ENCODE assay signal across 16 cellular contexts in genomic region chr11:93199616-93200015, GRCh38. TPM values are rescaled to one million over a fixed set of nuclear protein-coding genes. Genes with fewer than 3 reads are reported as not detected.
DNase-seq lines count a peak whose midpoint lies in the region; ATAC-seq and TF ChIP-seq lines count a peak whose summit lies in the region.
"Had no signal": no experiment of that assay in that cellular context is flagged by ENCODE, and none has a peak within 500 bp of the region (broad histone marks: within the 10 kb centered on the region; RNA-seq: fewer than 3 reads in every experiment).

No MANE protein-coding gene starts in this region.

- TF ChIP-seq CTCF in activated B cell treated with CpG ODN at 0.5 μM for 24 hours (IDR thresholded peaks at IDR 0.05) (no peak), GM13977 (IDR thresholded peaks at IDR 0.05; ENCODE audit: extremely low read depth, insufficient read depth, missing control alignments) (no peak)

- DNase-seq in AML-193 (lab: John Stamatoyannopoulos, UW) (peak; percentile 75 to 86), NOMO-1 treated with DMSO at 0.1 percent for 48 hours (lab: John Stamatoyannopoulos, UW; ENCODE audit: unreplicated experiment) (peak; percentile 90), activated B cell treated with CpG ODN at 0.5 μM for 24 hours (no peak), GM13977 (ENCODE audit: low spot score) (no peak), posterior cingulate gyrus (no peak), SHP77 (lab: John Stamatoyannopoulos, UW) (no peak), HuH-7.5 (ENCODE audit: low spot score) (no peak)
- DNase-seq: CD4-positive, CD25-positive, alpha-beta regulatory T cell; NCI-H1048; NCI-H146; NCI-H226; NCI-H69; NK-92 treated with Interleukin-12 subunit alpha and Interleukin-12 subunit beta, amount 100 ng/mL, for 24 hours; SJCRH30 had no signal

- H3K27ac Mint-ChIP-seq in IgD-negative memory B cell (peak overlapping the region in 2 of 3 donors; percentile 84 to 85), activated B cell treated with CpG ODN at 0.5 μM for 24 hours (peak overlapping the region; percentile 37)

- POLR2A ChIA-PET in activated B cell treated with CpG ODN at 0.5 μM for 24 hours (lab: Charles Lee), result no interaction called here

- ATAC-seq in activated B cell treated with CpG ODN at 0.5 μM for 24 hours (ENCODE audit: low read depth), result no peak
- ATAC-seq: A549 had no signal

- peak overlapping the region in 2 of 4 donors; percentile 61 to 77 for H3K4me3 Mint-ChIP-seq in IgD-negative memory B cell
- H3K4me3 Mint-ChIP-seq in activated B cell treated with CpG ODN at 0.5 μM for 24 hours, result peak overlapping the region; percentile 5

- intact Hi-C loops in activated B cell treated with CpG ODN at 0.5 μM for 24 hours (cut with micrococcal nuclease) (loop anchor here (5.0 kb wide), 1 partner anchor 1773 kb away; the partner anchor contains the start of genes CWC15 and KDM4D), posterior cingulate gyrus (cut with DNase I) (no loop called here)

- peaks cover 3% of the 10 kb centered on the region for H3K36me3 Mint-ChIP-seq in IgD-negative memory B cell
- peaks cover 5% of the 10 kb centered on the region for H3K36me3 Mint-ChIP-seq in activated B cell treated with CpG ODN at 0.5 μM for 24 hours (ENCODE audit: low read depth)
- H3K36me3 Mint-ChIP-seq: CD4-positive, CD25-positive, alpha-beta regulatory T cell had no signal

- H3K9me3 Mint-ChIP-seq in IgD-negative memory B cell (no peaks in the 10 kb centered on the region), activated B cell treated with CpG ODN at 0.5 μM for 24 hours (no peaks in the 10 kb centered on the region)
- H3K9me3 Mint-ChIP-seq: CD4-positive, CD25-positive, alpha-beta regulatory T cell had no signal

- in situ Hi-C loops in GM13977 (cut with MboI; ENCODE audit: low pct_unique_long_range_greater_than_20kb, low sequenced_read_pairs, unreplicated experiment), result loop anchor here (25.0 kb wide), 1 partner anchor 262 kb away; no protein-coding TSS in a partner anchor

- peaks cover 10 to 16% (median 12%) of the 10 kb centered on the region in 3 donors for H3K4me1 Mint-ChIP-seq in IgD-negative memory B cell
- peaks cover 14% of the 10 kb centered on the region for H3K4me1 Mint-ChIP-seq in activated B cell treated with CpG ODN at 0.5 μM for 24 hours

- CTCF ChIA-PET in activated B cell treated with CpG ODN at 0.5 μM for 24 hours (lab: Charles Lee), result no interaction called here

- peaks cover 9% of the 10 kb centered on the region for H3K27me3 Mint-ChIP-seq in IgD-negative memory B cell
- peaks cover 2% of the 10 kb centered on the region for H3K27me3 Mint-ChIP-seq in activated B cell treated with CpG ODN at 0.5 μM for 24 hours

RNA-seq across cellular contexts. Expression of gene SLC36A4, which starts 1.8 kb away (rescaled TPM):
- polyA plus RNA-seq in IgD-negative memory B cell, result 25.5 TPM
- 14.9 and 17.0 TPM in 2 replicates for total RNA-seq in activated B cell treated with CpG ODN at 0.5 μM for 24 hours

Comparison
In these comparisons a context has a peak if more than half of its experiments do, and no peak if none do; other contexts are left out.
1. DNase-seq: peak in AML-193 (2 of 2) and NOMO-1 treated with DMSO at 0.1 percent for 48 hours (single experiment); none in activated B cell treated with CpG ODN at 0.5 μM for 24 hours (single experiment), GM13977 (single experiment), posterior cingulate gyrus (0 of 10), SHP77 (0 of 2) and HuH-7.5 (single experiment).